Comparison of ENCODE assay signal across 8 cellular contexts in the genomic region with DNA sequence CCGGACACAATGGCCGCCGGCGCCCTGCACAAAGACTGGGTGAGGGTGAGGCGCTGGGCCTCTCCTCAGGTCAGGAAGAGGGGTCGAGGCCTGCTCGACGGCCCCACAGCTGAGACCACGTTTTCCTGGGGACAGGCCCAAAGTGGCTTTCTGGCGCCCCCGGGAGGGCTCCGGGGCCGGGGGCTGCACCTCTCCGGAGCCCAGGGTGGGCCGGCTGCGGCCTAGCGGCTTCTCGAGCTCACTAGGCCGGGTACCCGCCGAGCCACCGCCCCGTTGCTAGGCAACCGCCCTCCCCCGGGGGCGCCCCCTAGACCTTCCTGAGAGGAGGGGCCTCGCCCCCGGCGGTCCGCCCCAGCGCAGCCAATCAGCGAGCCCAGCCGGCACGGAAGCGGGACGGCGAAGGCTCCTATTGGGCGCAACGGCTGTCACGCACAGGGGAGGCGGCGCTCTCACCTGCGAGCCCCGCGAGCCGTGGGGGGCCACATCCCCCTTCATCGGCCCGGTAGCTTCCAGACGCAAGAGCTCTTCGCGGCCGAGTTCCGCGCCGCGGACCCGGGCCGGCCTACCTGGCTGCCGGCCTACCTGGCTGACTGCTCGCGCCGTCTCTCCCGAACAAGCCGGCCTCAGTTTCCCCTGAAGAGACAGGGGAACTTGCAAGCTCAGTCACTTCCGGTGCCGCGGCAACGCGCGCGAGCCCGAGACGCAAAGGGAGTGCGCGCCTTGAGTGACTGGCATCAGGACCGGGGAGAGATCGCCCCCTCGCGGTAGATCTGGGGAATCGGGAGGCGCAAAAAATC. TPM values are rescaled to one million over a fixed set of nuclear protein-coding genes. Genes with fewer than 3 reads are reported as not detected.
A peak's percentile ranks its signal among the peaks of the same experiment; 100 is the strongest.
DNase-seq lines count a peak whose midpoint lies in the region; ATAC-seq and TF ChIP-seq lines count a peak whose summit lies in the region.

No MANE protein-coding gene starts in this region.

- POLR2A ChIA-PET in OCI-LY7 (lab: Charles Lee), result interaction anchor here (0.6 to 3.9 kb wide), 19 partner anchors 9 to 144 kb away, joined by 3 to 79 read pairs (median 5); partner anchors contain the start of gene TPX2

- H3K9me2 ChIP-seq in OCI-LY7 (ENCODE audit: insufficient read depth, low read length), result no peaks in the 10 kb centered on the region

- peaks cover 11% of the 10 kb centered on the region; the same call in 1 of the 2 replicates for H4K20me1 ChIP-seq in OCI-LY7 (ENCODE audit: insufficient read depth, low read length)

- H3K4me1 ChIP-seq in OCI-LY7 (ENCODE audit: insufficient read depth, low read length, poor library complexity, severe bottlenecking), result peaks cover 22% of the 10 kb centered on the region
- H3K4me1 ChIP-seq in muscle layer of duodenum (ENCODE audit: control insufficient read depth in 1 of 2, insufficient read depth in 2 of 2, low read length in 2 of 2), result peaks cover 29 to 33% of the 10 kb centered on the region in 2 donors

- peak; percentile 98 for DNase-seq in DMS79 (lab: John Stamatoyannopoulos, UW)
- peak; percentile 99 for DNase-seq in OCI-LY7 (ENCODE audit: low spot score)
- peak; percentile 98 for DNase-seq in activated T-cell treated with anti-CD3 and anti-CD28 coated beads, Interleukin-2, amount 50 U/mL, for 1 hour
- peak; percentile 99 for DNase-seq in erythroblast (lab: John Stamatoyannopoulos, UW)
- DNase-seq in stimulated activated CD8-positive, alpha-beta memory T cell treated with anti-CD3 and anti-CD28 coated beads, Interleukin-7, amount 100 ng/mL, for 24 hours (ENCODE audit: low read depth), result peak; percentile 94

- TF ChIP-seq CTCF in OCI-LY7 (conservative IDR thresholded peaks at IDR 0.05; ENCODE audit: low read length), result peak; percentile 93

- CTCF ChIA-PET in OCI-LY7 (lab: Charles Lee; ENCODE audit: unreplicated experiment), result interaction anchor here (0.7 to 4.0 kb wide), 15 partner anchors 16 to 155 kb away, joined by 3 to 66 read pairs (median 6); partner anchors contain the start of gene TPX2

- H2AFZ ChIP-seq in OCI-LY7 (ENCODE audit: low read length), result peak overlapping the region; percentile 60

- peak overlapping the region; percentile 71 to 98 (median 92) for H3K4me3 Mint-ChIP-seq in IgD-negative memory B cell

- H3K4me1 Mint-ChIP-seq in IgD-negative memory B cell, result peaks cover 35 to 45% (median 38%) of the 10 kb centered on the region in 3 donors

- H3K79me2 ChIP-seq in OCI-LY7 (ENCODE audit: insufficient read depth, low read depth, low read length), result peaks cover 46% of the 10 kb centered on the region

- H3K27me3 ChIP-seq in muscle layer of duodenum (ENCODE audit: low read depth, low read length), result no peaks in the 10 kb centered on the region

- H3K27me3 Mint-ChIP-seq in IgD-negative memory B cell, result no peaks in the 10 kb centered on the region

- intact Hi-C loops in OCI-LY7 (cut with micrococcal nuclease; ENCODE audit: unreplicated experiment), result loop anchor here (1.0 to 5.0 kb wide), 4 partner anchors 15 to 156 kb away; no protein-coding TSS in a partner anchor

- peaks cover 5% of the 10 kb centered on the region for H3K36me3 Mint-ChIP-seq in IgD-negative memory B cell

- ATAC-seq in GM21576 (IDR thresholded peaks at IDR 0.05; ENCODE audit: unreplicated experiment), result peak; percentile 78

- peak overlapping the region; percentile 94 for H3K4me2 ChIP-seq in OCI-LY7 (ENCODE audit: low read length)

- peak overlapping the region; percentile 89 for H3K27ac ChIP-seq in OCI-LY7 (ENCODE audit: low read depth, low read length, poor library complexity, severe bottlenecking)
- peak overlapping the region; percentile 99 for H3K27ac ChIP-seq in muscle layer of duodenum (ENCODE audit: low read length)

- H3K9me3 Mint-ChIP-seq in IgD-negative memory B cell, result no peaks in the 10 kb centered on the region

- peak overlapping the region; percentile 95 for H3K4me3 ChIP-seq in OCI-LY7 (ENCODE audit: low read depth, low read length, poor library complexity, severe bottlenecking)
- H3K4me3 ChIP-seq in muscle layer of duodenum (ENCODE audit: low read depth in 1 of 2, low read length in 2 of 2), result peak overlapping the region; percentile 74 to 87

- peak; percentile 84 for TF ChIP-seq POLR2A in erythroblast (IDR thresholded peaks at IDR 0.05; ENCODE audit: low read length)

- no TSS peak for BruUV-seq in OCI-LY7 (replicated peaks; lab: Mats Ljungman, UMichigan)

- H3K27ac Mint-ChIP-seq in IgD-negative memory B cell, result peak overlapping the region; percentile 46 to 97 (median 63)

- H3K9me3 ChIP-seq in OCI-LY7 (ENCODE audit: low read length) (no peaks in the 10 kb centered on the region), muscle layer of duodenum (ENCODE audit: control insufficient read depth in 1 of 2, low read length in 2 of 2) (no peaks in the 10 kb centered on the region)

- H3K36me3 ChIP-seq in OCI-LY7 (ENCODE audit: insufficient read depth, low read length) (peaks cover 35% of the 10 kb centered on the region), muscle layer of duodenum (ENCODE audit: control insufficient read depth in 1 of 2, insufficient read depth in 2 of 2, low read length in 2 of 2) (peaks cover 6 to 17% of the 10 kb centered on the region in 2 donors)

RNA-seq across cellular contexts. Expression of gene BCL2L1, which starts 0.8 kb away (rescaled TPM):
- 9.8 TPM for polyA plus RNA-seq in IgD-negative memory B cell
- 83.2 and 88.8 TPM in 2 replicates for total RNA-seq in OCI-LY7 (2014; rRNA removed; shearing (Covaris generic))
- total RNA-seq in OCI-LY7 (2022), result 64.2 and 71.5 TPM in 2 replicates

RNA-seq across cellular contexts. Expression of gene TPX2, which starts 15.6 kb away (rescaled TPM):
- polyA plus RNA-seq in IgD-negative memory B cell, result 0.49 TPM
- 121 and 134 TPM in 2 replicates for total RNA-seq in OCI-LY7 (2014; rRNA removed; shearing (Covaris generic))
- total RNA-seq in OCI-LY7 (2022), result 173 and 183 TPM in 2 replicates

Comparison
In these comparisons a context has a peak if more than half of its experiments do, and no peak if none do; other contexts are left out.
1. Peak in every context shown above with its lines: DNase-seq, ATAC-seq, H3K4me3 ChIP-seq and H3K27ac ChIP-seq.